18 cellular contexts compared by ENCODE assay signal in the genomic region with DNA sequence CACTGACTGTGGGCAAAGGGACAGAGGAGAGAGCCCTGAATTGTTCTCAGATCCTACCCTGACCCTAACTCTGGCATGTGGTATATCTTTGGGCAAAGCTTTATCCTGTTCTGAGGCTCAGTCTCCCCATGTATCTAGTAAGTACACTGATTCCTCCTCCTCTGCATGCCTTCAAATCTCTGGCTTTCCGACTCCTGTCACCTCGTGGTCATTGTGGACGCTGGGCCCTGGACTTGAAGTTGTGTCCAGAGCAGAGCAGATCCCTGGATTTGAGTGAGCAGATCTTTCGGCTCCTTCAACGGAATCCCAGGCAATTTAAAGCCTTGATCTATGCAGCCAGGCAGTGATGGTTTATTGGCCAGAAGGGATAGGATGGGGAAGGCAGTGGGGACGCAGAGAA. TPM values are rescaled to one million over a fixed set of nuclear protein-coding genes. Genes with fewer than 3 reads are reported as not detected.
DNase-seq lines count a peak whose midpoint lies in the region; ATAC-seq, FAIRE-seq and TF ChIP-seq lines count a peak whose summit lies in the region.
"Had no signal": no experiment of that assay in that cellular context is flagged by ENCODE, and none has a peak within 500 bp of the region (broad histone marks: within the 10 kb centered on the region; RNA-seq: fewer than 3 reads in every experiment).

No MANE protein-coding gene starts in this region.

- BruUV-seq in HepG2 (replicated peaks; lab: Mats Ljungman, UMichigan) = TSS peak; percentile 55

- no peaks in the 10 kb centered on the region for H3K27me3 ChIP-seq in HepG2 (ENCODE audit: control insufficient read depth in 1 of 2, insufficient read depth in 2 of 2, low read length in 2 of 2)
- H3K27me3 ChIP-seq in neuronal stem cell (ENCODE audit: control insufficient read depth in 3 of 3, insufficient read depth in 3 of 3, low read depth in 1 of 3, low read length in 3 of 3) = peaks cover 0 to 16% (median 0%) of the 10 kb centered on the region in 3 experiments
- no peaks in the 10 kb centered on the region for H3K27me3 ChIP-seq in lower lobe of right lung (ENCODE audit: low read depth)
- H3K27me3 ChIP-seq in heart left ventricle = no peaks in the 10 kb centered on the region
- H3K27me3 ChIP-seq: BLaER1 treated with 17β-estradiol and CSF1 and Interleukin-3, amounts not matched to agents 10 nM and 100 nM had no signal

- H2BK15ac ChIP-seq in neuronal stem cell (ENCODE audit: low read length) = no peak overlapping the region

- peak; percentile 21 for DNase-seq in activated effector memory CD4-positive, alpha-beta T cell treated with anti-CD3 and anti-CD28 coated beads, Interleukin-2, amount 50 U/mL, for 16 hours
- no peak for DNase-seq in activated effector memory CD4-positive, alpha-beta T cell treated with Interleukin-2 at 50 U/mL for 16 hours
- DNase-seq in HepG2 (ENCODE audit: low spot score) (no peak), neuronal stem cell (ENCODE audit: low spot score) (no peak), lower lobe of right lung (no peak), heart left ventricle (no peak)
- DNase-seq: ACHN; Calu3; CD4-positive, CD25-positive, alpha-beta regulatory T cell; DMS 273 treated with DMSO at 0.1 percent for 48 hours; GM23248 had no signal

- H2AFZ ChIP-seq in HepG2 (ENCODE audit: low read length) (peak overlapping the region; percentile 7), neuronal stem cell (ENCODE audit: low read length) (no peak overlapping the region)
- H2AFZ ChIP-seq: GM23248 had no signal

- no peak overlapping the region for H3K23ac ChIP-seq in neuronal stem cell (ENCODE audit: low read depth, low read length, poor library complexity)

- no peaks in the 10 kb centered on the region for H3K79me1 ChIP-seq in neuronal stem cell (ENCODE audit: low read depth, low read length)

- no peak overlapping the region for H2BK120ac ChIP-seq in neuronal stem cell (ENCODE audit: low read depth, low read length)

- in situ Hi-C loops in HepG2 (cut with HindIII; ENCODE audit: extremely low pct_ligation_motif_present, low pct_unique_long_range_greater_than_20kb) = no loop called here

- no peak overlapping the region for H3K4ac ChIP-seq in neuronal stem cell (ENCODE audit: low read length)

- H3K79me2 ChIP-seq in HepG2 (ENCODE audit: insufficient read depth, low read length) = peaks cover 9% of the 10 kb centered on the region

- no peak for TF ChIP-seq EP300 in HepG2 (IDR thresholded peaks at IDR 0.05; ENCODE audit: low read depth in 2 of 2, low read length in 2 of 2)
- TF ChIP-seq EP300 in HepG2 (CRISPR knock-in tag; IDR thresholded peaks at IDR 0.05; ENCODE audit: borderline replicate concordance) = no peak

- CTCF ChIA-PET in HepG2 (lab: Yijun Ruan, JAX; ENCODE audit: low intra/inter-chr PET ratio, low total read pairs) = no interaction called here

- no peak for TF ChIP-seq RAD21 in HepG2 (CRISPR knock-in tag; IDR thresholded peaks at IDR 0.05)

- TF ChIP-seq POLR2A in HepG2 (IDR thresholded peaks at IDR 0.05; ENCODE audit: insufficient read depth in 1 of 2, low read depth in 2 of 2, low read length in 2 of 2) (no peak), heart left ventricle (IDR thresholded peaks at IDR 0.05) (no peak)

- H2BK12ac ChIP-seq in neuronal stem cell (ENCODE audit: low read length) = peak overlapping the region; percentile 24

- H4K20me1 ChIP-seq in HepG2 (ENCODE audit: insufficient read depth, low read length) = no peaks in the 10 kb centered on the region
- H4K20me1 ChIP-seq: BLaER1 treated with 17β-estradiol and CSF1 and Interleukin-3, amounts not matched to agents 10 nM and 100 nM had no signal

- H4K8ac ChIP-seq in neuronal stem cell (ENCODE audit: low read depth, low read length) = no peak overlapping the region

- H3K27ac ChIP-seq in HepG2 (ENCODE audit: extremely low read length, insufficient read depth, low read length) = peak overlapping the region; percentile 79
- no peak overlapping the region for H3K27ac ChIP-seq in neuronal stem cell (replicated peaks; ENCODE audit: low read length)
- H3K27ac ChIP-seq in lower lobe of right lung = no peak overlapping the region
- H3K27ac ChIP-seq in heart left ventricle = no peak overlapping the region
- H3K27ac ChIP-seq: BLaER1 treated with 17β-estradiol and CSF1 and Interleukin-3, amounts not matched to agents 10 nM and 100 nM; GM23248 had no signal

- no peak overlapping the region for H2BK5ac ChIP-seq in neuronal stem cell (ENCODE audit: low read length)

- TF ChIP-seq CTCF in HepG2 (CRISPR knock-in tag; IDR thresholded peaks at IDR 0.05) (no peak), lower lobe of right lung (IDR thresholded peaks at IDR 0.05) (no peak), heart left ventricle (IDR thresholded peaks at IDR 0.05) (no peak)

- peaks cover 93% of the 10 kb centered on the region for H3K4me1 ChIP-seq in HepG2 (ENCODE audit: insufficient read depth, low read length)
- peaks cover 0 to 6% of the 10 kb centered on the region in 2 donors for H3K4me1 ChIP-seq in neuronal stem cell (ENCODE audit: control insufficient read depth in 2 of 2, insufficient read depth in 1 of 2, low read depth in 1 of 2, low read length in 2 of 2)
- no peaks in the 10 kb centered on the region for H3K4me1 ChIP-seq in lower lobe of right lung
- peaks cover 0 to 20% (median 1%) of the 10 kb centered on the region in 12 donors for H3K4me1 ChIP-seq in heart left ventricle

- FAIRE-seq in HepG2 (lab: Jason Lieb, UNC) = no peak
- FAIRE-seq: H54 had no signal

- ATAC-seq in HepG2 (no peak), lower lobe of right lung (no peak), HG03045 (IDR thresholded peaks at IDR 0.05; ENCODE audit: unreplicated experiment) (no peak), heart left ventricle (no peak), esophagus mucosa (no peak)
- ATAC-seq: HCT116 had no signal

- H3K18ac ChIP-seq in neuronal stem cell (ENCODE audit: low read length) = no peak overlapping the region

- peak overlapping the region; percentile 67 for H3K9ac ChIP-seq in HepG2 (ENCODE audit: insufficient read depth, low read depth, low read length)
- H3K9ac ChIP-seq in neuronal stem cell (ENCODE audit: low read depth, low read length, poor library complexity) = no peak overlapping the region
- H3K9ac ChIP-seq: BLaER1 treated with 17β-estradiol and CSF1 and Interleukin-3, amounts not matched to agents 10 nM and 100 nM; GM23248 had no signal

- POLR2A ChIA-PET in HepG2 (lab: Yijun Ruan, JAX) = interaction anchor here (1.5 to 5.6 kb wide), 7 partner anchors 14 to 82 kb away, joined by 4 to 69 read pairs (median 10); a partner anchor contains a TSS

- intact Hi-C loops in HepG2 (cut with micrococcal nuclease; ENCODE audit: unreplicated experiment) (no loop called here), lower lobe of right lung (cut with DNase I) (no loop called here), heart left ventricle (cut with DNase I) (loop anchor here in 8 of 10 donors (5.0 to 10.0 kb wide), 5 partner anchors 47 to 424 kb away; a partner anchor contains a TSS)

- H3K4me2 ChIP-seq in HepG2 (ENCODE audit: low read depth, low read length) (peak overlapping the region; percentile 97), neuronal stem cell (ENCODE audit: insufficient read depth, low read length, poor library complexity, severe bottlenecking) (no peak overlapping the region)
- H3K4me2 ChIP-seq: BLaER1 treated with 17β-estradiol and CSF1 and Interleukin-3, amounts not matched to agents 10 nM and 100 nM had no signal

- no peak overlapping the region for H4K91ac ChIP-seq in neuronal stem cell (ENCODE audit: low read depth, low read length, poor library complexity)

- no peak overlapping the region for H2AK5ac ChIP-seq in neuronal stem cell (ENCODE audit: low read depth, low read length)

- WGBS in HepG2 (ENCODE audit: low lambda C conversion rate) = 16% methylated on average over 5 of the region's 6 CpGs
- WGBS in neuronal stem cell (ENCODE audit: extremely low coverage in 2 of 2, insufficient read length in 2 of 2, insufficient replicate concordance in 1 of 2), 2 donors = no CpG with 5 or more reads among the region's 6 CpGs
- 92 to 95% (median 94%) methylated on average over 6 of the region's 6 CpGs for WGBS in heart left ventricle, 4 donors

- H3K36me3 ChIP-seq in HepG2 (replicated peaks in 1 of 2; ENCODE audit: control insufficient read depth in 1 of 2, insufficient read depth in 2 of 2, low read length in 2 of 2) (no peaks in the 10 kb centered on the region; a peak in 1 of 5 replicates), neuronal stem cell (replicated peaks in 1 of 2; ENCODE audit: control insufficient read depth in 2 of 2, insufficient read depth in 2 of 2, low read length in 2 of 2) (no peaks in the 10 kb centered on the region), lower lobe of right lung (no peaks in the 10 kb centered on the region), heart left ventricle (no peaks in the 10 kb centered on the region)
- H3K36me3 ChIP-seq: BLaER1 treated with 17β-estradiol and CSF1 and Interleukin-3, amounts not matched to agents 10 nM and 100 nM had no signal

- H3K9me3 ChIP-seq in HepG2 (ENCODE audit: low read length) = no peaks in the 10 kb centered on the region
- no peaks in the 10 kb centered on the region for H3K9me3 ChIP-seq in neuronal stem cell (replicated peaks in 1 of 2; ENCODE audit: control insufficient read depth in 2 of 2, insufficient read depth in 1 of 2, low read depth in 1 of 2, low read length in 2 of 2)
- no peaks in the 10 kb centered on the region for H3K9me3 ChIP-seq in lower lobe of right lung
- H3K9me3 ChIP-seq in heart left ventricle = no peaks in the 10 kb centered on the region
- H3K9me3 ChIP-seq: BLaER1 treated with 17β-estradiol and CSF1 and Interleukin-3, amounts not matched to agents 10 nM and 100 nM had no signal

- H3K4me3 ChIP-seq in HepG2 (replicated peaks in 1 of 3; ENCODE audit: insufficient read depth in 1 of 3, low read depth in 2 of 3, low read length in 3 of 3) (peak overlapping the region; percentile 61 to 76 (median 67)), neuronal stem cell (ENCODE audit: low read length in 2 of 2) (no peak overlapping the region), lower lobe of right lung (no peak overlapping the region), heart left ventricle (no peak overlapping the region)
- H3K4me3 ChIP-seq: BLaER1 treated with 17β-estradiol and CSF1 and Interleukin-3, amounts not matched to agents 10 nM and 100 nM; GM23248 had no signal

- H3K14ac ChIP-seq in neuronal stem cell (ENCODE audit: low read length) = peak overlapping the region; percentile 32

RNA-seq across cellular contexts. Expression of a gene that starts 3.0 kb away (rescaled TPM):
- total RNA-seq in HepG2 (2016; rRNA removed; fragmentation: Illumina TruSeq; extraction: Trizol) (27.2 and 27.8 TPM in 2 replicates), lower lobe of right lung (not detected), heart left ventricle (under 1 TPM in 3 of 9 donors, not detected in 6; 0.20 to 0.27 (median 0.25) TPM), esophagus mucosa (0.60 TPM)
- 4.8 and 5.4 TPM in 2 replicates for total RNA-seq in HepG2 (2016; cell fraction: cytosol; rRNA removed; fragmentation: Illumina TruSeq; extraction: Trizol; ENCODE audit: low read depth)
- 22.9 and 26.8 TPM in 2 replicates for total RNA-seq in HepG2 (2016; cell fraction: insoluble cytoplasmic fraction; rRNA removed; fragmentation: Illumina TruSeq; extraction: Trizol)
- 15.9 and 17.2 TPM in 2 replicates for total RNA-seq in HepG2 (2016; cell fraction: membrane; rRNA removed; fragmentation: Illumina TruSeq; extraction: Trizol)
- 23.2 and 30.7 TPM in 2 replicates for total RNA-seq in HepG2 (2016; cell fraction: nucleus; rRNA removed; fragmentation: Illumina TruSeq; extraction: Trizol)
- polyA plus RNA-seq in HepG2 (2011; rRNA removed) (27.8 and 30.0 TPM in 2 replicates), heart left ventricle (under 1 TPM in 1 of 2 donors, not detected in 1; 0.04 TPM)
- 25.4 and 28.6 TPM in 2 replicates for polyA plus RNA-seq in HepG2 (2011; cell fraction: cytosol; rRNA removed)
- polyA plus RNA-seq in HepG2 (2011; cell fraction: nucleus; rRNA removed) = 30.4 and 30.7 TPM in 2 replicates
- polyA plus RNA-seq in HepG2 (2012) = 9.6 and 16.8 TPM in 2 replicates
- 3.9 and 4.1 TPM in 2 replicates for polyA plus RNA-seq in HepG2 (2016; cell fraction: cytosol; fragmentation: Illumina TruSeq; extraction: Trizol; ENCODE audit: low read depth)
- polyA plus RNA-seq in HepG2 (2016; cell fraction: insoluble cytoplasmic fraction; fragmentation: Illumina TruSeq; extraction: Trizol; ENCODE audit: low read depth) = 23.3 and 25.4 TPM in 2 replicates
- polyA plus RNA-seq in HepG2 (2016; cell fraction: membrane; fragmentation: Illumina TruSeq; extraction: Trizol; ENCODE audit: low read depth) = 10.3 and 11.1 TPM in 2 replicates
- 45.1 and 45.8 TPM in 2 replicates for polyA plus RNA-seq in HepG2 (2016; cell fraction: nucleus; fragmentation: Illumina TruSeq; extraction: Trizol; ENCODE audit: insufficient read depth, low read depth)
- polyA minus RNA-seq in HepG2 (2011; rRNA and poly(A)+ RNA removed; ENCODE audit: low replicate concordance) = 0.12 and 81.9 TPM in 2 replicates
- 16.4 and 16.5 TPM in 2 replicates for polyA minus RNA-seq in HepG2 (2011; cell fraction: cytosol; rRNA and poly(A)+ RNA removed)
- polyA minus RNA-seq in HepG2 (2011; cell fraction: nucleus; rRNA and poly(A)+ RNA removed) = 29.9 and 35.7 TPM in 2 replicates
- 0.06 TPM for polyA plus RNA-seq in neuronal stem cell (2013, experiment 1 of 2)
- 0.07 TPM for polyA plus RNA-seq in neuronal stem cell (2013, experiment 2 of 2)
- total RNA-seq: Calu3; CD4-positive, CD25-positive, alpha-beta regulatory T cell; Daoy; GM23248; HT1080 had no signal
- polyA plus RNA-seq: CD4-positive, CD25-positive, alpha-beta regulatory T cell; GM23248 had no signal

RNA-seq across cellular contexts. Expression of a gene that starts 47.9 kb away (rescaled TPM):
- total RNA-seq in HepG2 (2016; rRNA removed; fragmentation: Illumina TruSeq; extraction: Trizol) (39.4 and 65.6 TPM in 2 replicates), lower lobe of right lung (7.4 TPM), heart left ventricle (10 to 100 TPM in 3 of 9 donors, 1 to 10 TPM in 6; 4.4 to 48.3 (median 8.3) TPM), esophagus mucosa (12.4 TPM)
- 13.6 and 17.8 TPM in 2 replicates for total RNA-seq in HepG2 (2016; cell fraction: cytosol; rRNA removed; fragmentation: Illumina TruSeq; extraction: Trizol; ENCODE audit: low read depth)
- 37.7 and 67.0 TPM in 2 replicates for total RNA-seq in HepG2 (2016; cell fraction: insoluble cytoplasmic fraction; rRNA removed; fragmentation: Illumina TruSeq; extraction: Trizol)
- 33.7 and 43.0 TPM in 2 replicates for total RNA-seq in HepG2 (2016; cell fraction: membrane; rRNA removed; fragmentation: Illumina TruSeq; extraction: Trizol)
- total RNA-seq in HepG2 (2016; cell fraction: nucleus; rRNA removed; fragmentation: Illumina TruSeq; extraction: Trizol) = 51.0 and 57.6 TPM in 2 replicates
- polyA plus RNA-seq in HepG2 (2011; rRNA removed) (39.0 and 47.6 TPM in 2 replicates), heart left ventricle (10 to 100 TPM in 1 of 2 donors, 1 to 10 TPM in 1; 4.0 to 15.8 TPM)
- polyA plus RNA-seq in HepG2 (2011; cell fraction: cytosol; rRNA removed) = 38.9 and 41.0 TPM in 2 replicates
- polyA plus RNA-seq in HepG2 (2011; cell fraction: nucleus; rRNA removed) = 13.1 and 13.7 TPM in 2 replicates
- polyA plus RNA-seq in HepG2 (2012) = 15.7 and 19.7 TPM in 2 replicates
- 13.9 and 19.4 TPM in 2 replicates for polyA plus RNA-seq in HepG2 (2016; cell fraction: cytosol; fragmentation: Illumina TruSeq; extraction: Trizol; ENCODE audit: low read depth)
- polyA plus RNA-seq in HepG2 (2016; cell fraction: insoluble cytoplasmic fraction; fragmentation: Illumina TruSeq; extraction: Trizol; ENCODE audit: low read depth) = 39.1 and 40.5 TPM in 2 replicates
- polyA plus RNA-seq in HepG2 (2016; cell fraction: membrane; fragmentation: Illumina TruSeq; extraction: Trizol; ENCODE audit: low read depth) = 26.5 and 38.6 TPM in 2 replicates
- 85.2 and 85.5 TPM in 2 replicates for polyA plus RNA-seq in HepG2 (2016; cell fraction: nucleus; fragmentation: Illumina TruSeq; extraction: Trizol; ENCODE audit: insufficient read depth, low read depth)
- 9.8 and 63.2 TPM in 2 replicates for polyA minus RNA-seq in HepG2 (2011; rRNA and poly(A)+ RNA removed; ENCODE audit: low replicate concordance)
- polyA minus RNA-seq in HepG2 (2011; cell fraction: cytosol; rRNA and poly(A)+ RNA removed) = 11.2 and 11.5 TPM in 2 replicates
- 9.3 and 9.8 TPM in 2 replicates for polyA minus RNA-seq in HepG2 (2011; cell fraction: nucleus; rRNA and poly(A)+ RNA removed)
- polyA plus RNA-seq in neuronal stem cell (2013, experiment 1 of 2) = 1.9 TPM
- 2.0 TPM for polyA plus RNA-seq in neuronal stem cell (2013, experiment 2 of 2)

RNA-seq across cellular contexts. Expression of a gene that starts 51.8 kb away (rescaled TPM):
- total RNA-seq in HepG2 (2016; rRNA removed; fragmentation: Illumina TruSeq; extraction: Trizol) = 0.04 TPM in 1 of 2 replicates, not detected in the other
- total RNA-seq in HepG2 (2016; cell fraction: cytosol; rRNA removed; fragmentation: Illumina TruSeq; extraction: Trizol; ENCODE audit: low read depth) = not detected in 2 replicates
- not detected in 2 replicates for total RNA-seq in HepG2 (2016; cell fraction: insoluble cytoplasmic fraction; rRNA removed; fragmentation: Illumina TruSeq; extraction: Trizol)
- total RNA-seq in HepG2 (2016; cell fraction: membrane; rRNA removed; fragmentation: Illumina TruSeq; extraction: Trizol) = not detected in 2 replicates
- not detected in 2 replicates for total RNA-seq in HepG2 (2016; cell fraction: nucleus; rRNA removed; fragmentation: Illumina TruSeq; extraction: Trizol)
- polyA plus RNA-seq in HepG2 (2011; rRNA removed) = 0.01 TPM in 1 of 2 replicates, not detected in the other
- polyA plus RNA-seq in HepG2 (2011; cell fraction: cytosol; rRNA removed) = 0.03 TPM in 1 of 2 replicates, not detected in the other
- not detected in 2 replicates for polyA plus RNA-seq in HepG2 (2011; cell fraction: nucleus; rRNA removed)
- polyA plus RNA-seq in HepG2 (2012) = not detected in 2 replicates
- not detected in 2 replicates for polyA plus RNA-seq in HepG2 (2016; cell fraction: cytosol; fragmentation: Illumina TruSeq; extraction: Trizol; ENCODE audit: low read depth)
- polyA plus RNA-seq in HepG2 (2016; cell fraction: insoluble cytoplasmic fraction; fragmentation: Illumina TruSeq; extraction: Trizol; ENCODE audit: low read depth) = not detected in 2 replicates
- polyA plus RNA-seq in HepG2 (2016; cell fraction: membrane; fragmentation: Illumina TruSeq; extraction: Trizol; ENCODE audit: low read depth) = not detected in 2 replicates
- not detected in 2 replicates for polyA plus RNA-seq in HepG2 (2016; cell fraction: nucleus; fragmentation: Illumina TruSeq; extraction: Trizol; ENCODE audit: insufficient read depth, low read depth)
- not detected in 2 replicates for polyA minus RNA-seq in HepG2 (2011; rRNA and poly(A)+ RNA removed; ENCODE audit: low replicate concordance)
- not detected in 2 replicates for polyA minus RNA-seq in HepG2 (2011; cell fraction: cytosol; rRNA and poly(A)+ RNA removed)
- polyA minus RNA-seq in HepG2 (2011; cell fraction: nucleus; rRNA and poly(A)+ RNA removed) = not detected in 2 replicates
- 29.9 TPM for polyA plus RNA-seq in neuronal stem cell (2013, experiment 1 of 2)
- polyA plus RNA-seq in neuronal stem cell (2013, experiment 2 of 2) = 30.1 TPM
- total RNA-seq in lower lobe of right lung = 10.8 TPM
- total RNA-seq in heart left ventricle = 10 to 100 TPM in 1 of 9 donors, 1 to 10 TPM in 8; 3.0 to 10.0 (median 5.4) TPM
- polyA plus RNA-seq in heart left ventricle = 1 to 10 TPM in 1 of 2 donors, under 1 TPM in 1; 0.98 to 2.0 TPM
- 0.32 TPM for total RNA-seq in esophagus mucosa
- total RNA-seq: Calu3 had no signal
- polyA plus RNA-seq: CD4-positive, CD25-positive, alpha-beta regulatory T cell had no signal

Comparison
In these comparisons a context has a peak if more than half of its experiments do, and no peak if none do; other contexts are left out.
1. H3K4me3 ChIP-seq: peak in HepG2 (3 of 3); none in neuronal stem cell (0 of 2), lower lobe of right lung (single experiment) and heart left ventricle (0 of 12).
2. intact Hi-C loops: an anchor here in heart left ventricle (5.0 to 10.0 kb wide); none called in HepG2 and lower lobe of right lung.